Comparison of ENCODE assay signal across 1 cellular context in genomic region chr12:55715833-55716581, GRCh38.
TF ChIP-seq lines count a peak whose summit lies in the region.

Gene BLOC1S1 (plus strand): TSS chr12:55716046. CDS start chr12:55716052, 6 bp downstream.

TF ChIP-seq in HepG2, 621 proteins besides CTCF, POLR2A, EP300 and RAD21 (continued from another document and continues in another):
- TF ChIP-seq ZNF644 (CRISPR knock-in tag; IDR thresholded peaks at IDR 0.05; ENCODE audit: low read depth) = 0 out of 2 replicates have a peak, but pooled peaks have one; percentile 19
- TF ChIP-seq ZNF160 (CRISPR knock-in tag; IDR thresholded peaks at IDR 0.05) = no peak
- TF ChIP-seq RORA (CRISPR knock-in tag; IDR thresholded peaks at IDR 0.05) = no peak
- no peak for TF ChIP-seq HDAC6 (IDR thresholded peaks at IDR 0.05; ENCODE audit: low read depth, low read length)
- TF ChIP-seq PLRG1 (conservative IDR thresholded peaks at IDR 0.05) = no peak
- TF ChIP-seq ONECUT2 (CRISPR knock-in tag; IDR thresholded peaks at IDR 0.05) = no peak
- no peak for TF ChIP-seq ZNF3 (CRISPR knock-in tag; IDR thresholded peaks at IDR 0.05)
- peak; percentile 31 for TF ChIP-seq PHF5A (CRISPR knock-in tag; IDR thresholded peaks at IDR 0.05; ENCODE audit: low read depth, unreplicated experiment)
- no peak for TF ChIP-seq KAT2B (IDR thresholded peaks at IDR 0.05; ENCODE audit: borderline replicate concordance, low read depth, low read length)
- TF ChIP-seq RFXANK (CRISPR knock-in tag; IDR thresholded peaks at IDR 0.05) = no peak
- no peak for TF ChIP-seq MAFG (CRISPR knock-in tag; IDR thresholded peaks at IDR 0.05)
- no peak for TF ChIP-seq ZMYM3 (CRISPR knock-in tag; IDR thresholded peaks at IDR 0.05)
- TF ChIP-seq ZBTB34 (CRISPR knock-in tag; IDR thresholded peaks at IDR 0.05) = no peak
- peak; percentile 52; the same call in 1 of the 2 replicates for TF ChIP-seq ERF (CRISPR knock-in tag; IDR thresholded peaks at IDR 0.05)
- TF ChIP-seq ZSCAN31 (CRISPR knock-in tag; IDR thresholded peaks at IDR 0.05; ENCODE audit: low read depth) = no peak; the same call in 1 of the 2 replicates
- TF ChIP-seq ARNTL (CRISPR knock-in tag; IDR thresholded peaks at IDR 0.05) = peak; percentile 82
- peak; percentile 71 for TF ChIP-seq ZNF883 (CRISPR knock-in tag; IDR thresholded peaks at IDR 0.05; ENCODE audit: not compliant biosample characterization)
- no peak for TF ChIP-seq ZSCAN20 (CRISPR knock-in tag; IDR thresholded peaks at IDR 0.05; ENCODE audit: borderline replicate concordance)
- TF ChIP-seq HES4 (CRISPR knock-in tag; IDR thresholded peaks at IDR 0.05; ENCODE audit: borderline replicate concordance) = no peak
- TF ChIP-seq ZNF276 (CRISPR knock-in tag; IDR thresholded peaks at IDR 0.05; ENCODE audit: low read depth) = 0 out of 2 replicates have a peak, but pooled peaks have one; percentile 26
- no peak for TF ChIP-seq ZNF407 (CRISPR knock-in tag; IDR thresholded peaks at IDR 0.05; ENCODE audit: not compliant biosample characterization)
- no peak for TF ChIP-seq MED13 (CRISPR knock-in tag; IDR thresholded peaks at IDR 0.05)
- TF ChIP-seq KDM6A (CRISPR knock-in tag; IDR thresholded peaks at IDR 0.05; ENCODE audit: low read depth) = no peak
- TF ChIP-seq FOSL1 (CRISPR knock-in tag; IDR thresholded peaks at IDR 0.05; ENCODE audit: borderline replicate concordance) = no peak
- peak in 1 of 2 experiments; percentile 60; a peak in 2 of 4 replicates for TF ChIP-seq NR2F1 (CRISPR knock-in tag; IDR thresholded peaks at IDR 0.05)
- TF ChIP-seq KDM5B (CRISPR knock-in tag; IDR thresholded peaks at IDR 0.05; ENCODE audit: borderline replicate concordance) = peak; percentile 78; the same call in 1 of the 2 replicates
- TF ChIP-seq ZNF576 (CRISPR knock-in tag; IDR thresholded peaks at IDR 0.05) = no peak
- no peak for TF ChIP-seq ZNF317 (CRISPR knock-in tag; IDR thresholded peaks at IDR 0.05)
- TF ChIP-seq JUND (CRISPR knock-in tag; IDR thresholded peaks at IDR 0.05) = no peak
- TF ChIP-seq CREBL2 (CRISPR knock-in tag; IDR thresholded peaks at IDR 0.05; ENCODE audit: borderline replicate concordance) = no peak
- TF ChIP-seq ZNF891 (CRISPR knock-in tag; IDR thresholded peaks at IDR 0.05) = peak; percentile 38; the same call in 1 of the 2 replicates
- peak; percentile 33; the same call in 1 of the 2 replicates for TF ChIP-seq ZNF124 (CRISPR knock-in tag; IDR thresholded peaks at IDR 0.05)
- TF ChIP-seq ZNF646 (CRISPR knock-in tag; IDR thresholded peaks at IDR 0.05) = no peak
- no peak for TF ChIP-seq NFAT5 (CRISPR knock-in tag; IDR thresholded peaks at IDR 0.05)
- no peak for TF ChIP-seq ZNF713 (CRISPR knock-in tag; IDR thresholded peaks at IDR 0.05)
- TF ChIP-seq ZNF790 (CRISPR knock-in tag; IDR thresholded peaks at IDR 0.05; ENCODE audit: borderline replicate concordance) = no peak
